In the genomic region with DNA sequence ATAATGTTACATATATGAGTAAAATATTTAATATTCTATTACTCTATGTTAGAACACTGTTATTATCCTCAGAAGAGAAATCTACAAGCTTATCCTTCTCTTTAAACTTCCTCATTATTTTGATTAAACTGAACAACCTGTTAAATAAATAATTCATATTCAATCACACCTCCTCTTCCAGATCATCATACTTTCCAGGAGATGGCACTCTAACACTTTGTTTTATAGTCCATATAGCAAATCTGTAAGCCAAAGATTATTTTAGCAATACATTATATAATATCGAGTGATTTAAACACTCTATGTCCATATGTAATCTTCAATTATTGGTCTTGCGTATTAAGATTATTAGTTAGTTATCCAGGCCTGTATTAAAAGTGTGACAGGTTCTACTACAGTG, we compare ENCODE assay signal across 10 cellular contexts.
A peak's percentile ranks its signal among the peaks of the same experiment; 100 is the strongest.
DNase-seq lines count a peak whose midpoint lies in the region.
"Had no signal": no experiment of that assay in that cellular context is flagged by ENCODE, and none has a peak within 500 bp of the region (broad histone marks: within the 10 kb centered on the region; RNA-seq: fewer than 3 reads in every experiment).

No MANE protein-coding gene starts in this region.

- no peaks in the 10 kb centered on the region for H3K9me3 ChIP-seq in CD8-positive, alpha-beta memory T cell (ENCODE audit: low read length)

- DNase-seq in DMS53 (lab: John Stamatoyannopoulos, UW) (peak; percentile 81), NCI-H1417 treated with DMSO at 0.1 percent for 48 hours (lab: John Stamatoyannopoulos, UW) (peak; percentile 5), SW480 (ENCODE audit: low spot score) (peak; percentile 42), left kidney (ENCODE audit: low read depth, low spot score) (peak; percentile 44), GDM1 (lab: John Stamatoyannopoulos, UW) (no peak), GM19240 (ENCODE audit: insufficient read length, low spot score) (no peak)
- no peak for DNase-seq in activated CD4-positive, alpha-beta T cell treated with anti-CD3 and anti-CD28 coated beads for 48 hours
- no peak for DNase-seq in CD8-positive, alpha-beta memory T cell
- DNase-seq: amniotic stem cell, left ventricle myocardium superior had no signal

- H3K36me3 Mint-ChIP-seq in CD8-positive, alpha-beta memory T cell = no peaks in the 10 kb centered on the region

- no peaks in the 10 kb centered on the region for H3K36me3 ChIP-seq in CD8-positive, alpha-beta memory T cell (ENCODE audit: insufficient read depth, low read length)

- H3K4me1 Mint-ChIP-seq in CD8-positive, alpha-beta memory T cell = no peaks in the 10 kb centered on the region

- H3K27me3 ChIP-seq in CD8-positive, alpha-beta memory T cell (ENCODE audit: insufficient read depth, low read length, poor library complexity, severe bottlenecking) = no peaks in the 10 kb centered on the region

- peaks cover 4 to 13% (median 6%) of the 10 kb centered on the region in 5 donors for H3K9me3 Mint-ChIP-seq in CD8-positive, alpha-beta memory T cell

- no peak overlapping the region for H3K4me3 Mint-ChIP-seq in CD8-positive, alpha-beta memory T cell

- no peaks in the 10 kb centered on the region for H3K27me3 Mint-ChIP-seq in CD8-positive, alpha-beta memory T cell

- no peak overlapping the region for H3K27ac ChIP-seq in CD8-positive, alpha-beta memory T cell (ENCODE audit: low read depth, low read length)

- CTCF ChIA-PET in CD8-positive, alpha-beta memory T cell (lab: Charles Lee) = no interaction called here

- H3K4me3 ChIP-seq in CD8-positive, alpha-beta memory T cell (ENCODE audit: low read length) = no peak overlapping the region

- H3K27ac Mint-ChIP-seq in CD8-positive, alpha-beta memory T cell = no peak overlapping the region

- no peaks in the 10 kb centered on the region for H3K4me1 ChIP-seq in CD8-positive, alpha-beta memory T cell (ENCODE audit: insufficient read depth, low read length)

- POLR2A ChIA-PET in CD8-positive, alpha-beta memory T cell (lab: Charles Lee) = no interaction called here

Comparison
In these comparisons a context has a peak if more than half of its experiments do, and no peak if none do; other contexts are left out.
1. DNase-seq: peak in DMS53 (single experiment), NCI-H1417 treated with DMSO at 0.1 percent for 48 hours (single experiment), SW480 (single experiment) and left kidney (single experiment); none in activated CD4-positive, alpha-beta T cell treated with anti-CD3 and anti-CD28 coated beads for 48 hours (single experiment), GDM1 (single experiment), CD8-positive, alpha-beta memory T cell (0 of 5) and GM19240 (single experiment).